10 cellular contexts compared by ENCODE assay signal in the genomic region with DNA sequence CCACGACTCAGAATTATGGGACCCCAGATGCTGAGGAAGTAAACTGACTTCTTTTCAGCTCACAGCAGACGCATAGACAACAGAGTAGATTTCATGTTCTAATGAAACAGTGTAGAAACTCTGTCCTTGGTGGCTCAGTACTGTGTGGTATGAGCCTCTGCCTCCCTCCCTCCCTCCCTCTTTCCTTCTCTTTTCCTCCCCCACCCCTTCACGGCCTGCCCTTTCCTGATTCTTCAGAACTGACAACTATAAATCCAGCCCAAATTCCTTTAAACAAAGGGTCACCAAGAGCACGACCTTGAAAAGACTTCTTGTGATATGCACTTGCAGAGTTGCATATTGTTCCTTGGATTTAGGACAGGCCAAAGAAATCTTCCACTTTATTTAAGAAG.
DNase-seq lines count a peak whose midpoint lies in the region; ATAC-seq and TF ChIP-seq lines count a peak whose summit lies in the region.
"Had no signal": no experiment of that assay in that cellular context is flagged by ENCODE, and none has a peak within 500 bp of the region (broad histone marks: within the 10 kb centered on the region; RNA-seq: fewer than 3 reads in every experiment).

No MANE protein-coding gene starts in this region.

- peaks cover 32% of the 10 kb centered on the region for H3K4me1 Mint-ChIP-seq in activated naive CD4-positive, alpha-beta T cell treated with anti-CD3 and anti-CD28 coated beads, Interleukin-2, amount 10 ng/mL, durations not matched to agents 7 days and 5 days
- peaks cover 42% of the 10 kb centered on the region for H3K4me1 Mint-ChIP-seq in chondrocyte (ENCODE audit: low read depth)
- peaks cover 30% of the 10 kb centered on the region for H3K4me1 Mint-ChIP-seq in type B pancreatic cell (ENCODE audit: unreplicated experiment)

- CTCF ChIA-PET in activated naive CD4-positive, alpha-beta T cell treated with anti-CD3 and anti-CD28 coated beads, Interleukin-2, amount 10 ng/mL, durations not matched to agents 7 days and 5 days (lab: Charles Lee), result interaction anchor here (1.3 to 1.5 kb wide), 3 partner anchors 20 to 220 kb away, joined by 3 to 8 read pairs (median 4); no protein-coding TSS in a partner anchor

- no peaks in the 10 kb centered on the region for H3K36me3 ChIP-seq in mucosa of descending colon (ENCODE audit: low read depth)

- peak overlapping the region; percentile 21 for H3K4me3 Mint-ChIP-seq in activated naive CD4-positive, alpha-beta T cell treated with anti-CD3 and anti-CD28 coated beads, Interleukin-2, amount 10 ng/mL, durations not matched to agents 7 days and 5 days
- peak overlapping the region; percentile 55 for H3K4me3 Mint-ChIP-seq in chondrocyte (ENCODE audit: unreplicated experiment)
- H3K4me3 Mint-ChIP-seq in type B pancreatic cell, result peak overlapping the region; percentile 65

- no peaks in the 10 kb centered on the region for H3K9me3 Mint-ChIP-seq in activated naive CD4-positive, alpha-beta T cell treated with anti-CD3 and anti-CD28 coated beads, Interleukin-2, amount 10 ng/mL, durations not matched to agents 7 days and 5 days
- H3K9me3 Mint-ChIP-seq in chondrocyte (ENCODE audit: low read depth) (no peaks in the 10 kb centered on the region), type B pancreatic cell (peaks cover 4% of the 10 kb centered on the region)

- intact Hi-C loops in mucosa of descending colon (cut with DNase I, micrococcal nuclease), result no loop called here

- H3K27ac Mint-ChIP-seq in activated naive CD4-positive, alpha-beta T cell treated with anti-CD3 and anti-CD28 coated beads, Interleukin-2, amount 10 ng/mL, durations not matched to agents 7 days and 5 days, result peak overlapping the region; percentile 50
- H3K27ac Mint-ChIP-seq in chondrocyte (ENCODE audit: unreplicated experiment), result peak overlapping the region; percentile 94
- peak overlapping the region; percentile 89 for H3K27ac Mint-ChIP-seq in type B pancreatic cell

- DNase-seq in activated naive CD4-positive, alpha-beta T cell treated with anti-CD3 and anti-CD28 coated beads, Interleukin-2, amount 10 ng/mL, durations not matched to agents 7 days and 5 days, result no peak
- no peak for DNase-seq in activated naive CD4-positive, alpha-beta T cell treated with anti-CD3 and anti-CD28 coated beads, Interleukin-2, amount 50 U/mL, for 16 hours
- no peak for DNase-seq in chondrocyte (ENCODE audit: low spot score)
- DNase-seq in mucosa of descending colon, result no peak
- DNase-seq in type B pancreatic cell (ENCODE audit: extremely low spot score, unreplicated experiment), result no peak
- DNase-seq in NCI-H774 (lab: John Stamatoyannopoulos, UW), result no peak
- no peak for DNase-seq in islet precursor cell
- DNase-seq: kidney glomerular epithelial cell, SIG-M5 had no signal

- H3K4me3 ChIP-seq in mucosa of descending colon, result no peak overlapping the region

- ATAC-seq in mucosa of descending colon (peak; percentile 46), GM18867 (IDR thresholded peaks at IDR 0.05; ENCODE audit: unreplicated experiment) (no peak)

- H3K4me1 ChIP-seq in mucosa of descending colon (ENCODE audit: low read depth), result peaks cover 22% of the 10 kb centered on the region

- no peaks in the 10 kb centered on the region for H3K9me3 ChIP-seq in mucosa of descending colon

- H3K36me3 Mint-ChIP-seq in activated naive CD4-positive, alpha-beta T cell treated with anti-CD3 and anti-CD28 coated beads, Interleukin-2, amount 10 ng/mL, durations not matched to agents 7 days and 5 days, result peaks cover 12% of the 10 kb centered on the region
- H3K36me3 Mint-ChIP-seq in chondrocyte (ENCODE audit: low read depth), result peaks cover 2% of the 10 kb centered on the region
- peaks cover 17% of the 10 kb centered on the region for H3K36me3 Mint-ChIP-seq in type B pancreatic cell

- TF ChIP-seq CTCF in chondrocyte (IDR thresholded peaks at IDR 0.05) (no peak), mucosa of descending colon (IDR thresholded peaks at IDR 0.05) (no peak), type B pancreatic cell (conservative IDR thresholded peaks at IDR 0.05) (no peak)

- no peaks in the 10 kb centered on the region for H3K27me3 Mint-ChIP-seq in activated naive CD4-positive, alpha-beta T cell treated with anti-CD3 and anti-CD28 coated beads, Interleukin-2, amount 10 ng/mL, durations not matched to agents 7 days and 5 days
- H3K27me3 Mint-ChIP-seq in chondrocyte (ENCODE audit: low read depth), result no peaks in the 10 kb centered on the region
- no peaks in the 10 kb centered on the region for H3K27me3 Mint-ChIP-seq in type B pancreatic cell
